Comparison of ENCODE assay signal across 8 cellular contexts in genomic region chr3:194135806-194136518, GRCh38. TPM values are rescaled to one million over a fixed set of nuclear protein-coding genes. Genes with fewer than 3 reads are reported as not detected.
DNase-seq lines count a peak whose midpoint lies in the region; ATAC-seq and TF ChIP-seq lines count a peak whose summit lies in the region.

HES1 (plus strand) TSS chr3:194136148; CDS start chr3:194136381, 233 bp downstream.

- H3K36me3 ChIP-seq in breast epithelium = no peaks in the 10 kb centered on the region
- no peaks in the 10 kb centered on the region for H3K36me3 ChIP-seq in iPS DF 6.9 (ENCODE audit: control insufficient read depth, insufficient read depth, low read length)

- H3K9me3 ChIP-seq in breast epithelium (no peaks in the 10 kb centered on the region), iPS DF 6.9 (ENCODE audit: control insufficient read depth, insufficient read depth, low read length) (no peaks in the 10 kb centered on the region)

- ATAC-seq in GM21737 (IDR thresholded peaks at IDR 0.05; ENCODE audit: unreplicated experiment) (peak; percentile 26), SK-N-SH treated with all-trans-retinoic acid at 6 μM for 48 hours (peak; percentile 54)

- peak; percentile 94 for TF ChIP-seq POLR2A in breast epithelium (IDR thresholded peaks at IDR 0.05)

- intact Hi-C loops in breast epithelium (cut with DNase I; ENCODE audit: low total_unique reads) = loop anchor here (10.0 kb wide), 1 partner anchor 179 kb away; no protein-coding TSS in a partner anchor

- H3K4me3 ChIP-seq in breast epithelium (peak within 1 kb of the TSS; percentile 58 to 89 (median 69)), iPS DF 6.9 (ENCODE audit: low read length) (peak within 1 kb of the TSS; percentile 55; the same call in 1 of the 2 replicates)

- peak in 1 of 3 donors; percentile 17 for TF ChIP-seq CTCF in breast epithelium (IDR thresholded peaks at IDR 0.05)

- H3K4me1 ChIP-seq in breast epithelium (peaks cover 0 to 8% of the 10 kb centered on the region in 2 donors), iPS DF 6.9 (ENCODE audit: control insufficient read depth, insufficient read depth, low read length) (peaks cover 22% of the 10 kb centered on the region)

- H3K27ac ChIP-seq in breast epithelium = peak within 1 kb of the TSS; percentile 99
- no peak within 1 kb of the TSS for H3K27ac ChIP-seq in iPS DF 6.9 (ENCODE audit: low read length)

- no CpG with 5 or more reads among the region's 29 CpGs for WGBS in iPS DF 6.9 (ENCODE audit: insufficient coverage, insufficient read length)

- H3K27me3 ChIP-seq in breast epithelium = no peaks in the 10 kb centered on the region
- no peaks in the 10 kb centered on the region for H3K27me3 ChIP-seq in iPS DF 6.9 (ENCODE audit: control insufficient read depth, insufficient read depth, low read length)

- DNase-seq in DMS 273 treated with DMSO at 0.1 percent for 48 hours (lab: John Stamatoyannopoulos, UW) = peak; percentile 96
- peak; percentile 67 for DNase-seq in NCI-H1092 (lab: John Stamatoyannopoulos, UW)
- DNase-seq in breast epithelium (ENCODE audit: low spot score in 2 of 2) = peak; percentile 92 to 95
- no peak for DNase-seq in iPS DF 6.9 (ENCODE audit: low read depth, low spot score)
- DNase-seq in putamen (ENCODE audit: low spot score) = peak; percentile 82
- no peak for DNase-seq in GM19240 (ENCODE audit: insufficient read length, low spot score)

TF ChIP-seq in SK-N-SH treated with all-trans-retinoic acid at 6 μM for 48 hours, 23 proteins besides CTCF, POLR2A, EP300 and RAD21:
- TF ChIP-seq ZNF70 (CRISPR knock-in tag; IDR thresholded peaks at IDR 0.05) (no peak), POU6F1 (CRISPR knock-in tag; IDR thresholded peaks at IDR 0.05; ENCODE audit: borderline replicate concordance, low read depth) (no peak), ISL1 (CRISPR knock-in tag; IDR thresholded peaks at IDR 0.05) (no peak), ZFP3 (CRISPR knock-in tag; IDR thresholded peaks at IDR 0.05) (no peak; the same call in 1 of the 2 replicates), ZC3H10 (CRISPR knock-in tag; IDR thresholded peaks at IDR 0.05) (no peak; the same call in 1 of the 2 replicates), PPARA (CRISPR knock-in tag; IDR thresholded peaks at IDR 0.05; ENCODE audit: borderline replicate concordance) (no peak), GLIS3 (CRISPR knock-in tag; IDR thresholded peaks at IDR 0.05) (no peak; the same call in 1 of the 2 replicates), PATZ1 (CRISPR knock-in tag; IDR thresholded peaks at IDR 0.05; ENCODE audit: borderline replicate concordance) (no peak; the same call in 1 of the 2 replicates), ARNTL (CRISPR knock-in tag; IDR thresholded peaks at IDR 0.05; ENCODE audit: borderline replicate concordance, low read depth) (no peak), TSHZ2 (CRISPR knock-in tag; IDR thresholded peaks at IDR 0.05) (no peak; the same call in 1 of the 2 replicates), OSR1 (CRISPR knock-in tag; IDR thresholded peaks at IDR 0.05) (no peak), CREB5 (CRISPR knock-in tag; IDR thresholded peaks at IDR 0.05; ENCODE audit: low read depth) (no peak; the same call in 1 of the 2 replicates), CSDC2 (CRISPR knock-in tag; IDR thresholded peaks at IDR 0.05) (no peak), ESRRG (CRISPR knock-in tag; IDR thresholded peaks at IDR 0.05) (no peak)

RNA-seq across cellular contexts. Expression of gene HES1, which starts in this region (rescaled TPM):
- 100 to 1,000 TPM in 1 of 3 donors, 10 to 100 TPM in 1, 1 to 10 TPM in 1; 6.6 to 110 (median 87.2) TPM for total RNA-seq in breast epithelium

Comparison
In these comparisons a context has a peak if more than half of its experiments do, and no peak if none do; other contexts are left out.
1. DNase-seq: peak in DMS 273 treated with DMSO at 0.1 percent for 48 hours (single experiment), NCI-H1092 (single experiment), breast epithelium (2 of 2) and putamen (single experiment); none in iPS DF 6.9 (single experiment) and GM19240 (single experiment).